ENCODE assay signal across 6 cellular contexts in the genomic region with DNA sequence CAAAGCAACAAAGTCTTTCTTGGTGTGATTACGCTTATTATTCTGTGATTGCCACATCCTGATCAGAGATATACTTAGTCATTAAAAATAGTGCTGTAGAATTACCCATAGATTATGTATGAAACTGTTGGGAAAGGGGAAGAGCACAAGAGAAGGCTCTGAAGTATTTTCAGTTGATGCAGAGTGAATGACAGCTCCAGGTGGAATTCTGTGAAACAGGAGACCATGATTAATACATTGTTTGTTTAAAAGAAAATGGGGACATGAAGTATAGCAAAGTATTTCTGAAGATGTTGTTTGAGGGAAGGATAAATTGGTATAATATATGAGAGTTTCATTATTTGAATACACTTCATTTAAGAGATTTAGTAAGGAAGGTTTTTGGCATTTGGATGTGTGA.
"Had no signal": no experiment of that assay in that cellular context is flagged by ENCODE, and none has a peak within 500 bp of the region (broad histone marks: within the 10 kb centered on the region; RNA-seq: fewer than 3 reads in every experiment).

No MANE protein-coding gene starts in this region.

- ATAC-seq: HCT116, HepG2 had no signal

- DNase-seq: GM23248, GOT3, H7, HFFc6 had no signal
